Comparison of ENCODE assay signal across 13 cellular contexts in the genomic region with DNA sequence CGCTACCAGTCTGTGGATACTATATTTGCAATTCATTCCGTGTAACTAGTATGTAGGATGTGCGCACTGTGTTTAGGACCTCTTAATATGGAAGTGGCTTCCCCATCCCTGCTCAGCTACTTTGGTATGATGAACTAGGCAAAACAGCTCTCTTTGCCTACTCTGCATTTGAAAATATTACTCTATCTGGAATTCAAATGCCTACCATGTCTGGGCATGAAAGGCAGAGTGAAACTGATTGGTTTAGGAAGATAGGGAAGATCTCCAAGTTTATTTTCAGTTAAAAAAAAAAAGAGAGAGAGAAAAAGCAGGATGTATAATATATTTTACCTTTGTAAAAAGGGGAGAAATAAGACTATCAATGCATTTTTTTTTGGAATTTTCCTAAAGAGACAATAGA.
DNase-seq lines count a peak whose midpoint lies in the region; ATAC-seq and TF ChIP-seq lines count a peak whose summit lies in the region.
"Had no signal": no experiment of that assay in that cellular context is flagged by ENCODE, and none has a peak within 500 bp of the region (broad histone marks: within the 10 kb centered on the region; RNA-seq: fewer than 3 reads in every experiment).

No MANE protein-coding gene starts in this region.

- intact Hi-C loops in mammary epithelial cell (cut with micrococcal nuclease) (no loop called here), esophagus squamous epithelium (cut with DNase I) (no loop called here), PC-9 (cut with micrococcal nuclease; ENCODE audit: unreplicated experiment) (no loop called here)

- POLR2A ChIA-PET in PC-9 (lab: Charles Lee; ENCODE audit: unreplicated experiment): no interaction called here

- H3K79me2 ChIP-seq in ACC112 (ENCODE audit: control insufficient read depth, insufficient read depth, low read length, unreplicated experiment) (no peaks in the 10 kb centered on the region), mammary epithelial cell (ENCODE audit: insufficient read depth, low read length) (no peaks in the 10 kb centered on the region), PC-9 (ENCODE audit: low read depth) (no peaks in the 10 kb centered on the region)

- H3K9me3 ChIP-seq in mammary epithelial cell (replicated peaks; ENCODE audit: insufficient read depth, low read length): no peaks in the 10 kb centered on the region
- H3K9me3 ChIP-seq in esophagus squamous epithelium: no peaks in the 10 kb centered on the region
- H3K9me3 ChIP-seq in PC-9 (ENCODE audit: insufficient read depth, low read depth): no peaks in the 10 kb centered on the region; the same call in 1 of the 2 replicates
- H3K9me3 ChIP-seq: BLaER1, Caco-2 had no signal

- H4K20me1 ChIP-seq in mammary epithelial cell (ENCODE audit: insufficient read depth, low read length): no peaks in the 10 kb centered on the region
- no peaks in the 10 kb centered on the region for H4K20me1 ChIP-seq in PC-9 (ENCODE audit: insufficient read depth)
- H4K20me1 ChIP-seq: BLaER1 had no signal

- H3K36me3 ChIP-seq in ACC112 (ENCODE audit: insufficient read depth, low read length): no peaks in the 10 kb centered on the region
- no peaks in the 10 kb centered on the region for H3K36me3 ChIP-seq in mammary epithelial cell (ENCODE audit: insufficient read depth, low read length)
- H3K36me3 ChIP-seq in esophagus squamous epithelium: no peaks in the 10 kb centered on the region
- H3K36me3 ChIP-seq in PC-9 (ENCODE audit: low read depth): no peaks in the 10 kb centered on the region
- H3K36me3 ChIP-seq: BLaER1 had no signal

- TF ChIP-seq CTCF in mammary epithelial cell (conservative IDR thresholded peaks at IDR 0.05 in 1 of 2, IDR thresholded peaks at IDR 0.05 in 1 of 2; ENCODE audit: extremely low read depth in 1 of 2, insufficient read depth in 1 of 2, low read depth in 1 of 2, low read length in 2 of 2) (no peak), foreskin keratinocyte (conservative IDR thresholded peaks at IDR 0.05) (no peak), esophagus squamous epithelium (IDR thresholded peaks at IDR 0.05) (no peak), PC-9 (conservative IDR thresholded peaks at IDR 0.05) (no peak)

- CTCF ChIA-PET in mammary epithelial cell (lab: Charles Lee; ENCODE audit: low non-redundant PET): no interaction called here
- CTCF ChIA-PET in PC-9 (lab: Charles Lee): no interaction called here

- H2AFZ ChIP-seq in ACC112 (ENCODE audit: low read length, unreplicated experiment): peak overlapping the region; percentile 36
- H2AFZ ChIP-seq in mammary epithelial cell (ENCODE audit: low read depth, low read length): peak overlapping the region; percentile 71
- no peak overlapping the region for H2AFZ ChIP-seq in PC-9

- H3K27me3 ChIP-seq in ACC112 (ENCODE audit: insufficient read depth, low read length) (no peaks in the 10 kb centered on the region), mammary epithelial cell (ENCODE audit: insufficient read depth, low read length) (no peaks in the 10 kb centered on the region), foreskin keratinocyte (no peaks in the 10 kb centered on the region), esophagus squamous epithelium (no peaks in the 10 kb centered on the region), PC-9 (ENCODE audit: insufficient read depth, low read depth) (no peaks in the 10 kb centered on the region)
- H3K27me3 ChIP-seq: BLaER1 had no signal

- H3K4me1 ChIP-seq in ACC112 (ENCODE audit: control insufficient read depth, insufficient read depth, low read length, unreplicated experiment) (peaks cover 37% of the 10 kb centered on the region), mammary epithelial cell (ENCODE audit: insufficient read depth, low read length) (peaks cover 30% of the 10 kb centered on the region), foreskin keratinocyte (peaks cover 27% of the 10 kb centered on the region), esophagus squamous epithelium (peaks cover 0 to 26% (median 4%) of the 10 kb centered on the region in 3 donors), PC-9 (replicated peaks; ENCODE audit: insufficient read depth) (peaks cover 12% of the 10 kb centered on the region)
- H3K4me1 ChIP-seq: BLaER1, Caco-2 had no signal

- in situ Hi-C loops in mammary epithelial cell (cut with MboI; ENCODE audit: low sequenced_read_pairs in 2 of 2): no loop called here

- 82% methylated on average over 3 of the region's 3 CpGs for WGBS in mammary epithelial cell (ENCODE audit: low coverage, missing lambda C conversion rate)
- 79 to 89% methylated on average over 3 of the region's 3 CpGs for WGBS in esophagus squamous epithelium, 2 donors

- BruUV-seq in mammary epithelial cell (replicated peaks; lab: Mats Ljungman, UMichigan) (no TSS peak), PC-9 (replicated peaks; lab: Mats Ljungman, UMichigan) (no TSS peak)

- peak; percentile 64 to 69 for DNase-seq in NCI-H526 (lab: John Stamatoyannopoulos, UW)
- peak; percentile 31 for DNase-seq in mammary epithelial cell
- DNase-seq in foreskin keratinocyte: peak in 1 of 2 donors; percentile 72
- no peak for DNase-seq in DMS79 (lab: John Stamatoyannopoulos, UW)
- DNase-seq in esophagus squamous epithelium (lab: John Stamatoyannopoulos, UW): no peak
- no peak for DNase-seq in PC-9
- DNase-seq: AML-193; Caco-2; CD8-positive, alpha-beta memory T cell; H7 had no signal

- H3K9me2 ChIP-seq in PC-9 (ENCODE audit: insufficient read depth): no peaks in the 10 kb centered on the region

- H3K27ac ChIP-seq in ACC112 (ENCODE audit: low read depth, low read length) (peak overlapping the region; percentile 74; the same call in 1 of the 2 replicates), mammary epithelial cell (ENCODE audit: insufficient read depth, low read depth, low read length) (peak overlapping the region; percentile 51), foreskin keratinocyte (peak overlapping the region; percentile 72), esophagus squamous epithelium (peak overlapping the region in 2 of 4 donors; percentile 62 to 81), PC-9 (no peak overlapping the region)
- H3K27ac ChIP-seq: BLaER1 had no signal

- dilution Hi-C loops in mammary epithelial cell (cut with HindIII; ENCODE audit: low sequenced_read_pairs): no loop called here

- H3F3A ChIP-seq in PC-9 (ENCODE audit: insufficient read depth, low read depth): peaks cover 4% of the 10 kb centered on the region; the same call in 1 of the 2 replicates

- H3K4me3 ChIP-seq in ACC112 (ENCODE audit: low read depth, low read length): no peak overlapping the region
- no peak overlapping the region for H3K4me3 ChIP-seq in mammary epithelial cell (replicated peaks in 1 of 3; ENCODE audit: insufficient read depth in 1 of 3, low read depth in 2 of 3, low read length in 3 of 3)
- H3K4me3 ChIP-seq in esophagus squamous epithelium: no peak overlapping the region
- H3K4me3 ChIP-seq in PC-9: no peak overlapping the region
- H3K4me3 ChIP-seq: BLaER1 had no signal

- H3K9ac ChIP-seq in mammary epithelial cell (ENCODE audit: insufficient read depth, low read length): no peak overlapping the region
- H3K9ac ChIP-seq: BLaER1 had no signal

- no peak for ATAC-seq in foreskin keratinocyte
- ATAC-seq in HG03521 (IDR thresholded peaks at IDR 0.05; ENCODE audit: unreplicated experiment): no peak

- H3K4me2 ChIP-seq in mammary epithelial cell (ENCODE audit: insufficient read depth, low read depth, low read length) (peak overlapping the region; percentile 41), PC-9 (no peak overlapping the region)
- H3K4me2 ChIP-seq: BLaER1 had no signal

- no peak for TF ChIP-seq POLR2A in esophagus squamous epithelium (IDR thresholded peaks at IDR 0.05)

Comparison
In these comparisons a context has a peak if more than half of its experiments do, and no peak if none do; other contexts are left out.
1. DNase-seq: peak in NCI-H526 (2 of 2) and mammary epithelial cell (single experiment); none in DMS79 (single experiment), esophagus squamous epithelium (single experiment) and PC-9 (0 of 2).